8 cellular contexts compared by ENCODE assay signal in genomic region chr10:79981356-79981672, GRCh38. TPM values are rescaled to one million over a fixed set of nuclear protein-coding genes. Genes with fewer than 3 reads are reported as not detected.
DNase-seq lines count a peak whose midpoint lies in the region; ATAC-seq and TF ChIP-seq lines count a peak whose summit lies in the region.

No MANE protein-coding gene starts in this region.

- CTCF ChIA-PET in activated naive CD4-positive, alpha-beta T cell treated with anti-CD3 and anti-CD28 coated beads, Interleukin-2, amount 10 ng/mL, durations not matched to agents 7 days and 5 days (lab: Charles Lee): no interaction called here

- H3K27me3 Mint-ChIP-seq in activated naive CD4-positive, alpha-beta T cell treated with anti-CD3 and anti-CD28 coated beads, Interleukin-2, amount 10 ng/mL, durations not matched to agents 7 days and 5 days: peaks cover 92% of the 10 kb centered on the region
- peaks cover 23% of the 10 kb centered on the region for H3K27me3 Mint-ChIP-seq in mesothelial cell of epicardium (ENCODE audit: low read depth)

- H3K4me3 ChIP-seq in ectodermal cell (ENCODE audit: insufficient read depth, low read depth, low read length) (peak overlapping the region; percentile 42), urinary bladder (ENCODE audit: low read depth, low read length) (peak overlapping the region; percentile 58)

- 2 to 4% methylated on average over 19 of the region's 19 CpGs for WGBS in ectodermal cell, 2 experiments
- WGBS in urinary bladder: 5% methylated on average over 19 of the region's 19 CpGs

- H3K27ac ChIP-seq in ectodermal cell (ENCODE audit: insufficient read depth, low read depth, low read length, poor library complexity, severe bottlenecking) (no peak overlapping the region), urinary bladder (ENCODE audit: low read depth) (no peak overlapping the region)

- DNase-seq in activated naive CD4-positive, alpha-beta T cell treated with anti-CD3 and anti-CD28 coated beads, Interleukin-2, amount 10 ng/mL, durations not matched to agents 7 days and 5 days: no peak
- no peak for DNase-seq in activated naive CD4-positive, alpha-beta T cell treated with anti-CD3 and anti-CD28 coated beads, Interleukin-2, amount 50 U/mL, for 16 hours
- DNase-seq in mesothelial cell of epicardium (ENCODE audit: low spot score in 2 of 2, unreplicated experiment in 2 of 2) (peak in 1 of 2 experiments; percentile 54), epidermal melanocyte (ENCODE audit: insufficient read length, low spot score) (no peak)
- no peak for DNase-seq in activated CD4-positive, CD25-positive, alpha-beta regulatory T cell (lab: John Stamatoyannopoulos, UW)

- H3K36me3 ChIP-seq in ectodermal cell (ENCODE audit: control insufficient read depth, insufficient read depth, low read length) (no peaks in the 10 kb centered on the region), urinary bladder (ENCODE audit: insufficient read depth) (no peaks in the 10 kb centered on the region)

- no peak for TF ChIP-seq CTCF in mesothelial cell of epicardium (IDR thresholded peaks at IDR 0.05; ENCODE audit: unreplicated experiment)

- H3K4me3 Mint-ChIP-seq in activated naive CD4-positive, alpha-beta T cell treated with anti-CD3 and anti-CD28 coated beads, Interleukin-2, amount 10 ng/mL, durations not matched to agents 7 days and 5 days: peak overlapping the region; percentile 59
- H3K4me3 Mint-ChIP-seq in mesothelial cell of epicardium: peak overlapping the region; percentile 70

- H3K9me3 Mint-ChIP-seq in activated naive CD4-positive, alpha-beta T cell treated with anti-CD3 and anti-CD28 coated beads, Interleukin-2, amount 10 ng/mL, durations not matched to agents 7 days and 5 days: no peaks in the 10 kb centered on the region
- H3K9me3 Mint-ChIP-seq in mesothelial cell of epicardium: peaks cover 4% of the 10 kb centered on the region

- no peak overlapping the region for H3K27ac Mint-ChIP-seq in activated naive CD4-positive, alpha-beta T cell treated with anti-CD3 and anti-CD28 coated beads, Interleukin-2, amount 10 ng/mL, durations not matched to agents 7 days and 5 days
- H3K27ac Mint-ChIP-seq in mesothelial cell of epicardium: peak overlapping the region; percentile 77

- H3K9me3 ChIP-seq in ectodermal cell (ENCODE audit: control insufficient read depth, low read length): no peaks in the 10 kb centered on the region

- H3K4me1 Mint-ChIP-seq in activated naive CD4-positive, alpha-beta T cell treated with anti-CD3 and anti-CD28 coated beads, Interleukin-2, amount 10 ng/mL, durations not matched to agents 7 days and 5 days: peaks cover 13% of the 10 kb centered on the region
- peaks cover 52% of the 10 kb centered on the region for H3K4me1 Mint-ChIP-seq in mesothelial cell of epicardium

- peaks cover 51% of the 10 kb centered on the region for H3K27me3 ChIP-seq in ectodermal cell (ENCODE audit: control insufficient read depth, insufficient read depth, low read length, poor library complexity, severe bottlenecking)

- H3K36me3 Mint-ChIP-seq in activated naive CD4-positive, alpha-beta T cell treated with anti-CD3 and anti-CD28 coated beads, Interleukin-2, amount 10 ng/mL, durations not matched to agents 7 days and 5 days: no peaks in the 10 kb centered on the region
- peaks cover 2% of the 10 kb centered on the region for H3K36me3 Mint-ChIP-seq in mesothelial cell of epicardium

- no peak for ATAC-seq in HG02610 (IDR thresholded peaks at IDR 0.05; ENCODE audit: unreplicated experiment)

- H3K4me1 ChIP-seq in ectodermal cell (ENCODE audit: control insufficient read depth, insufficient read depth, low read length) (no peaks in the 10 kb centered on the region), urinary bladder (ENCODE audit: insufficient read depth) (no peaks in the 10 kb centered on the region)

RNA-seq across cellular contexts. Expression of gene SFTPD, which starts 32.4 kb away (rescaled TPM):
- polyA plus RNA-seq in ectodermal cell (2013, experiment 1 of 4): 1.3 TPM
- polyA plus RNA-seq in ectodermal cell (2013, experiment 2 of 4): 2.2 TPM
- 0.48 TPM for polyA plus RNA-seq in ectodermal cell (2013, experiment 3 of 4)
- 0.61 TPM for polyA plus RNA-seq in ectodermal cell (2013, experiment 4 of 4)
- total RNA-seq in mesothelial cell of epicardium: 1.7 to 2.7 TPM (median 2.2 TPM) in 3 replicates
- not detected for total RNA-seq in urinary bladder
- polyA plus RNA-seq in urinary bladder: 0.47 TPM
